ENCODE assay signal across 21 cellular contexts in the genomic region with DNA sequence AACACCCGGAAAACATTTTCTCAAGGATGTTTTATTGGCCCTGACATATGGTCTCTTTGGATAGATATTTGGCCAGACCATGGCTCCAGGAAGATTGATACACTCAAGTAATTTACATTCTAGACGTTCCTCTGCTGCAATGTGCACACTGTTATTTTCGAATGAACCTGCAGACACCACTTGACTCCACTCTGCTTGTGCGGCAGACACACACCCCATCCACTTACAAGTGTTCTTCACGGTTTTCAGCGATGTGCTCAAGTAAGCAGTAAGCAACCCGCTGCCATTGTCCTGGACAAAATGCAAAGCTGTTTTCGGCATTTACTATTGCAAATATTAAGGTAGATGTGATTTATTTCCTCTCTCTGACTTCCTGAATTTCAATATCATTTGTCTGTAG. TPM values are rescaled to one million over a fixed set of nuclear protein-coding genes. Genes with fewer than 3 reads are reported as not detected.
"Had no signal": no experiment of that assay in that cellular context is flagged by ENCODE, and none has a peak within 500 bp of the region (broad histone marks: within the 10 kb centered on the region; RNA-seq: fewer than 3 reads in every experiment).

No MANE protein-coding gene starts in this region.

- DNase-seq: cortex of kidney; effector memory CD8-positive, alpha-beta T cell; erythroblast; esophagus squamous epithelium; kidney; mesenchymal stem cell; mucosa of descending colon; naive B cell; pancreas; right lobe of liver; small intestine; stimulated activated CD4-positive, alpha-beta T cell treated with anti-CD3 and anti-CD28 coated beads, Interleukin-1b, Interleukin-23, amount 100 ng/mL, for 48 hours; stimulated activated CD4-positive, alpha-beta T cell treated with anti-CD3 and anti-CD28 coated beads, Interleukin-4, amount 100 ng/mL, for 1 hour; stimulated activated CD8-positive, alpha-beta memory T cell treated with anti-CD3 and anti-CD28 coated beads, Interleukin-4, amount 100 ng/mL, for 48 hours; stimulated activated naive CD4-positive, alpha-beta T cell; stimulated activated naive CD8-positive, alpha-beta T cell treated with anti-CD3 and anti-CD28 coated beads, Interleukin-15, amount 100 ng/mL, for 72 hours; trophoblast cell had no signal

- H3K4me3 ChIP-seq: esophagus squamous epithelium, mucosa of descending colon, pancreas, right lobe of liver, suprapubic skin had no signal

- H3K27me3 ChIP-seq: esophagus squamous epithelium, neutrophil, pancreas, right lobe of liver, suprapubic skin had no signal

- H3K27ac ChIP-seq: esophagus squamous epithelium, neutrophil, pancreas, right lobe of liver, suprapubic skin had no signal

- H3K9me3 ChIP-seq: esophagus squamous epithelium, mucosa of descending colon, neutrophil, pancreas, right lobe of liver, suprapubic skin had no signal

- H3K4me1 ChIP-seq: esophagus squamous epithelium, pancreas, right lobe of liver, suprapubic skin had no signal

- ATAC-seq: effector memory CD8-positive, alpha-beta T cell; left lobe of liver; mucosa of descending colon; natural killer cell treated with Interleukin-12 subunit alpha and Interleukin-12 subunit beta and Interleukin-15 and Interleukin-18, amount 100 ng/mL, for 72 hours; pancreas; right lobe of liver; stimulated activated naive CD8-positive, alpha-beta T cell treated with anti-CD3 and anti-CD28 coated beads, Interleukin-15, amount 100 ng/mL, for 72 hours had no signal

- H3K36me3 ChIP-seq: esophagus squamous epithelium, neutrophil, pancreas, right lobe of liver, suprapubic skin had no signal

RNA-seq across cellular contexts. Expression of a gene that starts 12.0 kb away (rescaled TPM):
- total RNA-seq: natural killer cell treated with Interleukin-12 subunit alpha and Interleukin-12 subunit beta and Interleukin-15 and Interleukin-18, amount 100 ng/mL, for 72 hours had no signal
